ENCODE assay signal across 23 cellular contexts in the genomic region with DNA sequence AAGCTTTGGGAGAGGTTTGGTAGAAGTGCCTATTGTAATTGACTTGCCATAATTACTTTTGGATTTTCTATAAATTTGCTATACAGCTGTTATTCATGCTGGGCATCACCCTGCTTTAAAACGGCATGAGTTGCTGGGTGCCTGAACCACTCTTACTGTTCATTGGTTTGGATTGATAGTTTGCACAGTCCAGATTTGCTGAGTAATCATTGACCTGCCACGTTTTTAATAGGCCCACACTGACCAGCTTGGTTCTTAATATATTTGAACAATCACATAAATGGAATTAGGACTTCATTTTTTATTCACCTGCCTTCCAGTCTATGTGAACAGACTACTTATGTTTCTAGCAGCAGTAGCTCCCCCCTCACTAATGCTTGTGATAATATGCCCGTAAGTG.
"Had no signal": no experiment of that assay in that cellular context is flagged by ENCODE, and none has a peak within 500 bp of the region (broad histone marks: within the 10 kb centered on the region; RNA-seq: fewer than 3 reads in every experiment).

No MANE protein-coding gene starts in this region.

- H3K27ac ChIP-seq: SJSA1, SK-N-MC had no signal

- H3K4me1 ChIP-seq: SJSA1 had no signal

- H3K27me3 ChIP-seq: MG63, SJSA1 had no signal

- DNase-seq: Karpas-422, KG1, MG63, NCI-H1092, NCI-H1105 treated with DMSO at 0.1 percent for 48 hours, NCI-H1417 treated with DMSO at 0.1 percent for 48 hours, NCI-H146, NCI-H1694 treated with DMSO at 0.1 percent for 48 hours, NCI-H1930, NCI-H2081, NCI-H2107, NCI-H2227 treated with DMSO at 0.1 percent for 48 hours, NCI-H446, NCI-H510A, NCI-H524 treated with DMSO at 0.1 percent for 48 hours, NCI-H69, NCI-H774, Right ventricle myocardium superior, RPMI8226, SIG-M5 had no signal

- FAIRE-seq: RCC 7860 had no signal

- H3K4me3 ChIP-seq: MG63, SJSA1, SK-N-MC had no signal

- H3K9me3 ChIP-seq: MG63, SJSA1 had no signal

- H3K36me3 ChIP-seq: MG63 had no signal
